Comparison of ENCODE assay signal across 8 cellular contexts in the genomic region with DNA sequence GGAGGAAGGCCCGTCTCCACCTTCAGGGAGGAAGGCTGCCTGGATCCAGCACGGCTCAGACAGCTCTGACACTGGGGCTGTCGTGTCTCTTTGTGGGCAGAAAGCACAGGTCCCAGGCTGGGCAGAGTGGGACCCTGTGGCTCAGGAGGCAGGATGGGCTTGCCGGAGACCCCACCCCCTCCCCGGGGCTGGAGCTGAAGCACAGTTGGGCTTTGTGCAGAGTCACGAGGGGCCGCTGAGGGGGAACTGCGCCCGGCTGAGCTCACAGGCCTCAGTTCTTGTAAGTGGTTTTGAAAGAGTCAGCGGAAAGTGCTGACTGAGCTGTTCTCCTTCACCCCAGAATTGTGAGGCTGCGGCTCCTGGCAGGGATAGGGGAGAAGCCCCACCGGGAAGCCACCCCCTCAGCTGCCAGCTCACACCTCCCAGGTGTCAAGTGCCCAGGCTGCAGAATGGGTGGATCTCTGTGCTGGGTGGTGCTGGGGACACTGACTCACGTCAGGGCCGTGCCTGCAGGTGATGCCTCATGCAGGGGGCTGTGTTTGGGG. TPM values are rescaled to one million over a fixed set of nuclear protein-coding genes. Genes with fewer than 3 reads are reported as not detected.
A peak's percentile ranks its signal among the peaks of the same experiment; 100 is the strongest.
DNase-seq lines count a peak whose midpoint lies in the region; ATAC-seq, FAIRE-seq and TF ChIP-seq lines count a peak whose summit lies in the region.

No MANE protein-coding gene starts in this region.

- intact Hi-C loops in activated CD8-positive, alpha-beta T cell treated with anti-CD3 and anti-CD28 coated beads for 36 hours (cut with micrococcal nuclease), result no loop called here

- POLR2A ChIA-PET in activated CD8-positive, alpha-beta T cell treated with anti-CD3 and anti-CD28 coated beads for 36 hours (lab: Charles Lee), result interaction anchor here (0.7 kb wide), 1 partner anchor 19 kb away, joined by 3 read pairs; no protein-coding TSS in a partner anchor

- DNase-seq in HK-2 (ENCODE audit: unreplicated experiment) (peak; percentile 63), frontal cortex (ENCODE audit: low spot score in 2 of 2) (peak; percentile 68 to 75), putamen (ENCODE audit: low spot score) (peak; percentile 83), DMS153 (lab: John Stamatoyannopoulos, UW) (no peak), NCI-H69 (lab: John Stamatoyannopoulos, UW) (no peak)
- DNase-seq in activated CD8-positive, alpha-beta T cell treated with anti-CD3 and anti-CD28 coated beads for 36 hours, result peak; percentile 69

- peaks cover 28% of the 10 kb centered on the region for H3K4me1 Mint-ChIP-seq in activated CD8-positive, alpha-beta T cell treated with anti-CD3 and anti-CD28 coated beads for 36 hours (ENCODE audit: low read depth)

- ATAC-seq in activated CD8-positive, alpha-beta T cell treated with anti-CD3 and anti-CD28 coated beads for 36 hours, result peak; percentile 86
- no peak for ATAC-seq in GM21529 (IDR thresholded peaks at IDR 0.05; ENCODE audit: unreplicated experiment)
- no peak for ATAC-seq in GM21576 (IDR thresholded peaks at IDR 0.05; ENCODE audit: unreplicated experiment)

- H3K27ac Mint-ChIP-seq in activated CD8-positive, alpha-beta T cell treated with anti-CD3 and anti-CD28 coated beads for 36 hours, result peak overlapping the region; percentile 36

- H3K4me3 Mint-ChIP-seq in activated CD8-positive, alpha-beta T cell treated with anti-CD3 and anti-CD28 coated beads for 36 hours, result no peak overlapping the region

- TF ChIP-seq CTCF in activated CD8-positive, alpha-beta T cell treated with anti-CD3 and anti-CD28 coated beads for 36 hours (IDR thresholded peaks at IDR 0.05), result no peak

- H3K27me3 Mint-ChIP-seq in activated CD8-positive, alpha-beta T cell treated with anti-CD3 and anti-CD28 coated beads for 36 hours, result peaks cover 11% of the 10 kb centered on the region

- CTCF ChIA-PET in activated CD8-positive, alpha-beta T cell treated with anti-CD3 and anti-CD28 coated beads for 36 hours (lab: Charles Lee), result interaction anchor here (1.5 kb wide), 1 partner anchor 53 kb away, joined by 4 read pairs; no protein-coding TSS in a partner anchor

- H3K9me3 Mint-ChIP-seq in activated CD8-positive, alpha-beta T cell treated with anti-CD3 and anti-CD28 coated beads for 36 hours, result no peaks in the 10 kb centered on the region

- no peaks in the 10 kb centered on the region for H3K36me3 Mint-ChIP-seq in activated CD8-positive, alpha-beta T cell treated with anti-CD3 and anti-CD28 coated beads for 36 hours (ENCODE audit: low read depth)

- FAIRE-seq in frontal cortex (lab: Jason Lieb, UNC), result no peak

RNA-seq across cellular contexts. Expression of gene SMOX, which starts 12.2 kb away (rescaled TPM):
- 1 to 10 TPM; 7.0 to 8.4 TPM for total RNA-seq in activated CD8-positive, alpha-beta T cell treated with anti-CD3 and anti-CD28 coated beads for 36 hours
- 8.6 TPM for total RNA-seq in frontal cortex

Comparison
In these comparisons a context has a peak if more than half of its experiments do, and no peak if none do; other contexts are left out.
1. DNase-seq: peak in HK-2 (single experiment), activated CD8-positive, alpha-beta T cell treated with anti-CD3 and anti-CD28 coated beads for 36 hours (single experiment), frontal cortex (2 of 2) and putamen (single experiment); none in DMS153 (single experiment) and NCI-H69 (single experiment).